1 cellular context compared by ENCODE assay signal in the genomic region with DNA sequence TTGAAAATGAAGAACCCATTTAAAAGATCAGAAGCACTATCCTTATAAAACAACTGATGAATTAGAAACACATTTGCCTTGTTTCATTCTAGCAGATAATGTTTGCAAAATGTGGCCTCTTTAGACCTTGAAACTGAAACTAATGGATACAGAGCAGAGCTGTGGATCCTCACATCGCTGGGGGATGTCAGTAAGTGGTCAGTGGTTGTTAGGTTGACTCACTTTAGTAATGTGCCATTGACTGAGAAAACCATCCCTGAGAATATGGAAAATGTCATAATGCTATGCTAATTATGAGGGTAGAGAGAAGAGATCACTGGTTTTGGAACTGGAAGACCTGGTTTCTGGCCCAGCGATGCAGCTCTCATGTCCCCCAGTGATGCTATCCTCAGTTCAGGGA.
TF ChIP-seq lines count a peak whose summit lies in the region.

No MANE protein-coding gene starts in this region.

TF ChIP-seq in HepG2, 621 proteins besides CTCF, POLR2A, EP300 and RAD21:
- no peak for TF ChIP-seq PPARG (CRISPR knock-in tag; conservative IDR thresholded peaks at IDR 0.05)
- no peak for TF ChIP-seq ZSCAN29 (CRISPR knock-in tag; conservative IDR thresholded peaks at IDR 0.05)
- TF ChIP-seq RARA (CRISPR knock-in tag; IDR thresholded peaks at IDR 0.05), result no peak
- TF ChIP-seq KLF6 (CRISPR knock-in tag; IDR thresholded peaks at IDR 0.05), result no peak
- TF ChIP-seq RBM22 (optimal IDR thresholded peaks at IDR 0.05; ENCODE audit: low read length), result peak; percentile 14
- TF ChIP-seq, protein P1, sequence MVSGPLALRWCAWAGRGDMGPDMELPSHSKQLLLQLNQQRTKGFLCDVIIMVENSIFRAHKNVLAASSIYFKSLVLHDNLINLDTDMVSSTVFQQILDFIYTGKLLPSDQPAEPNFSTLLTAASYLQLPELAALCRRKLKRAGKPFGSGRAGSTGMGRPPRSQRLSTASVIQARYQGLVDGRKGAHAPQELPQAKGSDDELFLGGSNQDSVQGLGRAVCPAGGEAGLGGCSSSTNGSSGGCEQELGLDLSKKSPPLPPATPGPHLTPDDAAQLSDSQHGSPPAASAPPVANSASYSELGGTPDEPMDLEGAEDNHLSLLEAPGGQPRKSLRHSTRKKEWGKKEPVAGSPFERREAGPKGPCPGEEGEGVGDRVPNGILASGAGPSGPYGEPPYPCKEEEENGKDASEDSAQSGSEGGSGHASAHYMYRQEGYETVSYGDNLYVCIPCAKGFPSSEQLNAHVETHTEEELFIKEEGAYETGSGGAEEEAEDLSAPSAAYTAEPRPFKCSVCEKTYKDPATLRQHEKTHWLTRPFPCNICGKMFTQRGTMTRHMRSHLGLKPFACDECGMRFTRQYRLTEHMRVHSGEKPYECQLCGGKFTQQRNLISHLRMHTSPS (CRISPR knock-in tag; IDR thresholded peaks at IDR 0.05; ENCODE audit: low read depth), result no peak
- TF ChIP-seq IRX3 (CRISPR knock-in tag; IDR thresholded peaks at IDR 0.05; ENCODE audit: borderline replicate concordance, low read depth), result no peak
- TF ChIP-seq, protein P2, sequence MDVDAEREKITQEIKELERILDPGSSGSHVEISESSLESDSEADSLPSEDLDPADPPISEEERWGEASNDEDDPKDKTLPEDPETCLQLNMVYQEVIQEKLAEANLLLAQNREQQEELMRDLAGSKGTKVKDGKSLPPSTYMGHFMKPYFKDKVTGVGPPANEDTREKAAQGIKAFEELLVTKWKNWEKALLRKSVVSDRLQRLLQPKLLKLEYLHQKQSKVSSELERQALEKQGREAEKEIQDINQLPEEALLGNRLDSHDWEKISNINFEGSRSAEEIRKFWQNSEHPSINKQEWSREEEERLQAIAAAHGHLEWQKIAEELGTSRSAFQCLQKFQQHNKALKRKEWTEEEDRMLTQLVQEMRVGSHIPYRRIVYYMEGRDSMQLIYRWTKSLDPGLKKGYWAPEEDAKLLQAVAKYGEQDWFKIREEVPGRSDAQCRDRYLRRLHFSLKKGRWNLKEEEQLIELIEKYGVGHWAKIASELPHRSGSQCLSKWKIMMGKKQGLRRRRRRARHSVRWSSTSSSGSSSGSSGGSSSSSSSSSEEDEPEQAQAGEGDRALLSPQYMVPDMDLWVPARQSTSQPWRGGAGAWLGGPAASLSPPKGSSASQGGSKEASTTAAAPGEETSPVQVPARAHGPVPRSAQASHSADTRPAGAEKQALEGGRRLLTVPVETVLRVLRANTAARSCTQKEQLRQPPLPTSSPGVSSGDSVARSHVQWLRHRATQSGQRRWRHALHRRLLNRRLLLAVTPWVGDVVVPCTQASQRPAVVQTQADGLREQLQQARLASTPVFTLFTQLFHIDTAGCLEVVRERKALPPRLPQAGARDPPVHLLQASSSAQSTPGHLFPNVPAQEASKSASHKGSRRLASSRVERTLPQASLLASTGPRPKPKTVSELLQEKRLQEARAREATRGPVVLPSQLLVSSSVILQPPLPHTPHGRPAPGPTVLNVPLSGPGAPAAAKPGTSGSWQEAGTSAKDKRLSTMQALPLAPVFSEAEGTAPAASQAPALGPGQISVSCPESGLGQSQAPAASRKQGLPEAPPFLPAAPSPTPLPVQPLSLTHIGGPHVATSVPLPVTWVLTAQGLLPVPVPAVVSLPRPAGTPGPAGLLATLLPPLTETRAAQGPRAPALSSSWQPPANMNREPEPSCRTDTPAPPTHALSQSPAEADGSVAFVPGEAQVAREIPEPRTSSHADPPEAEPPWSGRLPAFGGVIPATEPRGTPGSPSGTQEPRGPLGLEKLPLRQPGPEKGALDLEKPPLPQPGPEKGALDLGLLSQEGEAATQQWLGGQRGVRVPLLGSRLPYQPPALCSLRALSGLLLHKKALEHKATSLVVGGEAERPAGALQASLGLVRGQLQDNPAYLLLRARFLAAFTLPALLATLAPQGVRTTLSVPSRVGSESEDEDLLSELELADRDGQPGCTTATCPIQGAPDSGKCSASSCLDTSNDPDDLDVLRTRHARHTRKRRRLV (CRISPR knock-in tag; IDR thresholded peaks at IDR 0.05), result no peak
